1 cellular context compared by ENCODE assay signal in the genomic region with DNA sequence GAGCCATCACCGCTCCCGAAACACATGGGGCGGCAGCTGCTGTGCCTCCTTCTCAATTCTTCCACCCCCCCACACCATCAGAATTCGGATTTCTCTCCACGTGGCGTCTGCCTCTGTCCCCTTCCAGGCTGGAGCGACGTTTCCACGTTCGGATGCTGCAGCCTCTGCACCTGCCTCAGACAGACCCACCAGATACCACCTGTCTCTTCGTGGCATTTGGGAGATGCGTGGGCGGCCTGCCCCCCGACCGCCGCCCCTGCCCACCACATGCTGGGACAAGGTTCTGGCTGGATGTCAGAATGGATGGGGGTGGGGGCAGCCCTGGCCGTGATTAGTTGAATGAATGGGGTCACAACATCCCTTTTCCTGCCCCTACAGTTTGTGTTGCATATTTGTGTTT.
TF ChIP-seq lines count a peak whose summit lies in the region.

No MANE protein-coding gene starts in this region.

TF ChIP-seq in HepG2, 621 proteins besides CTCF, POLR2A, EP300 and RAD21 (continued from another document):
- TF ChIP-seq ZNF740 (CRISPR knock-in tag; IDR thresholded peaks at IDR 0.05): no peak
